8 cellular contexts compared by ENCODE assay signal in the genomic region with DNA sequence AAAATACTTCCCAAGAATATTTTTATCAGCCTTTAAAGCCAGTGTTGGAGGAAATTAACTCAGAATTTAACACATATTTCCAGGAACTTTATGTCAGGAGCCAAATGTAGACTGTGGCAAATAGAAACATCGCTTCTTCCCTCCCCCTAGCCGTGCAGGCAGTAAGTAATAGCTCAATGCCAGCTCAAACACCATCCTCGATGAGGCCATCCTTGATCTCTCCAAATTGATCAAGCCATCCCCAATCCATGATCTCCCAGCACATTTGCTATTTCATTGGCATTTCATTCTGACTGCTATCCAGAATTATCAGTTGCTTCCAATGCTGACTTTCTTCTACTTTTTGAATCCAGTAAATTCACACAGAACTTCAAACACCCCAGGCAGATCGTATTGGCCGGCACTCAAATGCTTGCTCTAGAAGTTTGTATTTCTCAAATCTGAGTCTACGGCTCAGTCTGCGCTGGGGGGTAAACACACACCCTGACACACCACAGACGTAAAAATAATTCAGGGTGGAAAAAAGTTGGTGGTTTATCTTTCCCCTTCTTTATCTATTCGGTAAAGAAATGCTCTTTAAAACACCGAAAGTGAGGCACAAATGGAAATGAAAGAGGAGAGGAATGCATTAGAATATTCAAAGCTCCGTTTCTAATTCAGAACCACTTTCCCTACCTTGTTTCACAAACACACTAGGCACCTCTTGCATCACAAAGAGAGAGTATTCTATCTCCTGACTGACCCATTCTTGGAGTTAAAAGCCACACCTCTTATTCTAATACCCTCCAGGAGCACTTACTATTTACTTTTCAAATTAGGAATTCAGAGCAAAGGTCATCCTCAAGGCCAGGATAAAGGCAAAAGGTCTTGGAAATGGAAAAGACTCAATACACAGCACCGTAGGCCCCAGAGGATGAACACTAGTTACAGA. TPM values are rescaled to one million over a fixed set of nuclear protein-coding genes. Genes with fewer than 3 reads are reported as not detected.
DNase-seq lines count a peak whose midpoint lies in the region; ATAC-seq, FAIRE-seq and TF ChIP-seq lines count a peak whose summit lies in the region.

No MANE protein-coding gene starts in this region.

- FAIRE-seq in astrocyte (lab: Jason Lieb, UNC) = peak; percentile 17

- H3K9me3 ChIP-seq in astrocyte (ENCODE audit: insufficient read depth, low read depth, low read length) (no peaks in the 10 kb centered on the region), subcutaneous abdominal adipose tissue (ENCODE audit: control insufficient read depth in 5 of 5, low read length in 5 of 5) (no peaks in the 10 kb centered on the region)

- H3K27ac Mint-ChIP-seq in astrocyte (ENCODE audit: unreplicated experiment) = peak overlapping the region; percentile 86

- H3K4me3 ChIP-seq in GM12864 (ENCODE audit: low read depth, low read length) (peak overlapping the region; percentile 79), astrocyte (ENCODE audit: insufficient read depth, low read depth, low read length) (peak overlapping the region; percentile 94), subcutaneous abdominal adipose tissue (ENCODE audit: low read depth in 1 of 5, low read length in 5 of 5) (peak overlapping the region; percentile 78 to 99 (median 95))

- H3K36me3 Mint-ChIP-seq in astrocyte (ENCODE audit: low read depth, unreplicated experiment) = no peaks in the 10 kb centered on the region

- peak overlapping the region; percentile 98 for H3K4me3 Mint-ChIP-seq in astrocyte (ENCODE audit: unreplicated experiment)

- no peaks in the 10 kb centered on the region for H3K27me3 ChIP-seq in astrocyte (ENCODE audit: insufficient read depth, low read length)
- H3K27me3 ChIP-seq in subcutaneous abdominal adipose tissue (ENCODE audit: control insufficient read depth in 5 of 5, insufficient read depth in 4 of 5, low read length in 5 of 5) = no peaks in the 10 kb centered on the region

- no peaks in the 10 kb centered on the region for H3K36me3 ChIP-seq in astrocyte (ENCODE audit: insufficient read depth, low read length)
- no peaks in the 10 kb centered on the region for H3K36me3 ChIP-seq in subcutaneous abdominal adipose tissue (ENCODE audit: control insufficient read depth in 5 of 5, insufficient read depth in 5 of 5, low read length in 5 of 5)

- H3K27ac ChIP-seq in astrocyte (ENCODE audit: low read depth, low read length) (peak overlapping the region; percentile 84), subcutaneous abdominal adipose tissue (ENCODE audit: low read depth, low read length) (peak overlapping the region; percentile 70)

- H2AFZ ChIP-seq in astrocyte (ENCODE audit: low read depth, low read length) = peak overlapping the region; percentile 100

- TF ChIP-seq CTCF in GM12864 (IDR thresholded peaks at IDR 0.05; ENCODE audit: low read depth, low read length, missing control alignments) (no peak), astrocyte (IDR thresholded peaks at IDR 0.05; ENCODE audit: insufficient read depth, low read depth, low read length) (no peak)

- H3K4me1 Mint-ChIP-seq in astrocyte (ENCODE audit: low read depth, unreplicated experiment) = peaks cover 10% of the 10 kb centered on the region

- H3K4me2 ChIP-seq in astrocyte (ENCODE audit: low read length) = peak overlapping the region; percentile 96

- H3K9ac ChIP-seq in astrocyte (ENCODE audit: low read length) = peak overlapping the region; percentile 97
- H3K9ac ChIP-seq in subcutaneous abdominal adipose tissue (ENCODE audit: low read length in 5 of 5) = peak overlapping the region; percentile 29 to 89 (median 88)

- DNase-seq in GM12864 (ENCODE audit: low read depth) = no peak
- DNase-seq in M059J (ENCODE audit: low read depth) = peak; percentile 19
- no peak for DNase-seq in astrocyte (ENCODE audit: low read depth)
- peak; percentile 32 for DNase-seq in iris pigment epithelial cell (ENCODE audit: low read depth)
- DNase-seq in stimulated activated CD4-positive, alpha-beta T cell treated with anti-CD3 and anti-CD28 coated beads, Interleukin-4, amount 100 ng/mL, for 1 hour = no peak
- DNase-seq in stimulated activated CD4-positive, alpha-beta T cell treated with anti-CD3 and anti-CD28 coated beads, Interleukin-1b, Interleukin-23, amount 100 ng/mL, for 48 hours = no peak

- H3K79me2 ChIP-seq in astrocyte (ENCODE audit: insufficient read depth, low read length) = peaks cover 60% of the 10 kb centered on the region

- ATAC-seq in GM21723 (IDR thresholded peaks at IDR 0.05; ENCODE audit: unreplicated experiment) = peak; percentile 42

- peaks cover 12% of the 10 kb centered on the region for H3K4me1 ChIP-seq in astrocyte (ENCODE audit: insufficient read depth, low read length)
- peaks cover 6 to 35% (median 29%) of the 10 kb centered on the region in 5 donors for H3K4me1 ChIP-seq in subcutaneous abdominal adipose tissue (ENCODE audit: control insufficient read depth in 5 of 5, insufficient read depth in 5 of 5, low read length in 5 of 5)

- H3K27me3 Mint-ChIP-seq in astrocyte (ENCODE audit: low read depth, unreplicated experiment) = no peaks in the 10 kb centered on the region

- H4K20me1 ChIP-seq in astrocyte (ENCODE audit: insufficient read depth, low read length) = peaks cover 26% of the 10 kb centered on the region

- no peaks in the 10 kb centered on the region for H3K9me3 Mint-ChIP-seq in astrocyte (ENCODE audit: unreplicated experiment)

RNA-seq across cellular contexts. Expression of a gene that starts 1.0 kb away (rescaled TPM):
- 14.7 and 20.6 TPM in 2 replicates for total RNA-seq in M059J (2014; rRNA removed; shearing (Covaris generic))
- 12.8 and 13.2 TPM in 2 replicates for total RNA-seq in astrocyte

RNA-seq across cellular contexts. Expression of a gene that starts 54.6 kb away (rescaled TPM):
- total RNA-seq in M059J (2014; rRNA removed; shearing (Covaris generic)) = 1.1 and 1.8 TPM in 2 replicates
- not detected in 2 replicates for total RNA-seq in astrocyte

Comparison
In these comparisons a context has a peak if more than half of its experiments do, and no peak if none do; other contexts are left out.
1. DNase-seq: peak in M059J (single experiment) and iris pigment epithelial cell (single experiment); none in GM12864 (single experiment), astrocyte (single experiment), stimulated activated CD4-positive, alpha-beta T cell treated with anti-CD3 and anti-CD28 coated beads, Interleukin-4, amount 100 ng/mL, for 1 hour (single experiment) and stimulated activated CD4-positive, alpha-beta T cell treated with anti-CD3 and anti-CD28 coated beads, Interleukin-1b, Interleukin-23, amount 100 ng/mL, for 48 hours (single experiment).
2. Peak in every context shown above with its lines, with median percentiles within 50 percentile points of each other: H3K4me3 ChIP-seq.